Comparison of ENCODE assay signal across 13 cellular contexts in genomic region chr6:127570739-127571389, GRCh38. TPM values are rescaled to one million over a fixed set of nuclear protein-coding genes. Genes with fewer than 3 reads are reported as not detected.
DNase-seq lines count a peak whose midpoint lies in the region; ATAC-seq and TF ChIP-seq lines count a peak whose summit lies in the region.
"Had no signal": no experiment of that assay in that cellular context is flagged by ENCODE, and none has a peak within 500 bp of the region (broad histone marks: within the 10 kb centered on the region; RNA-seq: fewer than 3 reads in every experiment).

No MANE protein-coding gene starts in this region.

- no peak overlapping the region for H3K27ac ChIP-seq in effector memory CD4-positive, alpha-beta T cell (ENCODE audit: insufficient read depth, low read length, poor library complexity, severe bottlenecking)
- H3K27ac ChIP-seq: cardiac muscle cell, heart left ventricle, vagina had no signal

- H3K4me3 Mint-ChIP-seq in activated T-helper 2 cell treated with anti-CD3 and anti-CD28 coated beads, Interferon-gamma antibody, Interleukin-2, Interleukin-4, amounts not matched to agents 10 μg/mL and 5 μg/mL and 100 μg/mL, durations not matched to agents 14 hours and 24 hours and 36 hours (ENCODE audit: low read depth): no peak overlapping the region

- no peak overlapping the region for H3K4me3 ChIP-seq in fibroblast of the aortic adventitia (ENCODE audit: low read depth, low read length)
- no peak overlapping the region for H3K4me3 ChIP-seq in effector memory CD4-positive, alpha-beta T cell (ENCODE audit: insufficient read depth, low read depth, low read length, poor library complexity, severe bottlenecking)
- H3K4me3 ChIP-seq: cardiac muscle cell, heart left ventricle, vagina had no signal

- TF ChIP-seq CTCF in fibroblast of the aortic adventitia (IDR thresholded peaks at IDR 0.05; ENCODE audit: insufficient read depth, low read length): no peak

- no peaks in the 10 kb centered on the region for H3K36me3 Mint-ChIP-seq in activated T-helper 2 cell treated with anti-CD3 and anti-CD28 coated beads, Interferon-gamma antibody, Interleukin-2, Interleukin-4, amounts not matched to agents 10 μg/mL and 5 μg/mL and 100 μg/mL, durations not matched to agents 14 hours and 24 hours and 36 hours (ENCODE audit: low read depth)

- peaks cover 10% of the 10 kb centered on the region for H3K4me1 Mint-ChIP-seq in activated T-helper 2 cell treated with anti-CD3 and anti-CD28 coated beads, Interferon-gamma antibody, Interleukin-2, Interleukin-4, amounts not matched to agents 10 μg/mL and 5 μg/mL and 100 μg/mL, durations not matched to agents 14 hours and 24 hours and 36 hours (ENCODE audit: low read depth)

- H3K27ac Mint-ChIP-seq in activated T-helper 2 cell treated with anti-CD3 and anti-CD28 coated beads, Interferon-gamma antibody, Interleukin-2, Interleukin-4, amounts not matched to agents 10 μg/mL and 5 μg/mL and 100 μg/mL, durations not matched to agents 14 hours and 24 hours and 36 hours: no peak overlapping the region

- intact Hi-C loops in activated T-helper 2 cell treated with anti-CD3 and anti-CD28 coated beads, Interferon-gamma antibody, Interleukin-2, Interleukin-4, amounts not matched to agents 10 μg/mL and 5 μg/mL and 100 μg/mL, durations not matched to agents 14 hours and 24 hours and 36 hours (cut with micrococcal nuclease): no loop called here

- no peaks in the 10 kb centered on the region for H3K27me3 ChIP-seq in effector memory CD4-positive, alpha-beta T cell (replicated peaks; ENCODE audit: control insufficient read depth, insufficient read depth, low read length, poor library complexity, severe bottlenecking)
- H3K27me3 ChIP-seq: cardiac muscle cell, heart left ventricle, vagina had no signal

- ATAC-seq in GM18519 (IDR thresholded peaks at IDR 0.05; ENCODE audit: low FRiP score, unreplicated experiment): peak; percentile 89
- peak; percentile 75 for ATAC-seq in GM21515 (IDR thresholded peaks at IDR 0.05; ENCODE audit: unreplicated experiment)
- ATAC-seq in HG03196 (IDR thresholded peaks at IDR 0.05; ENCODE audit: unreplicated experiment): peak; percentile 95
- ATAC-seq: heart left ventricle had no signal

- H3K36me3 ChIP-seq in effector memory CD4-positive, alpha-beta T cell (ENCODE audit: control insufficient read depth, insufficient read depth, low read length): no peaks in the 10 kb centered on the region
- H3K36me3 ChIP-seq: cardiac muscle cell, heart left ventricle, vagina had no signal

- H3K27me3 Mint-ChIP-seq in activated T-helper 2 cell treated with anti-CD3 and anti-CD28 coated beads, Interferon-gamma antibody, Interleukin-2, Interleukin-4, amounts not matched to agents 10 μg/mL and 5 μg/mL and 100 μg/mL, durations not matched to agents 14 hours and 24 hours and 36 hours (ENCODE audit: low read depth): no peaks in the 10 kb centered on the region

- no peaks in the 10 kb centered on the region for H3K9me3 Mint-ChIP-seq in activated T-helper 2 cell treated with anti-CD3 and anti-CD28 coated beads, Interferon-gamma antibody, Interleukin-2, Interleukin-4, amounts not matched to agents 10 μg/mL and 5 μg/mL and 100 μg/mL, durations not matched to agents 14 hours and 24 hours and 36 hours

- DNase-seq in fibroblast of the aortic adventitia (ENCODE audit: low read depth) (peak; percentile 34), CD1c-positive myeloid dendritic cell (ENCODE audit: extremely low spot score) (no peak), cerebellar cortex (ENCODE audit: low spot score) (no peak)
- no peak for DNase-seq in activated T-helper 2 cell treated with anti-CD3 and anti-CD28 coated beads, Interferon-gamma antibody, Interleukin-2, Interleukin-4, amounts not matched to agents 10 μg/mL and 5 μg/mL and 100 μg/mL, durations not matched to agents 14 hours and 24 hours and 36 hours (ENCODE audit: low spot score)
- DNase-seq in effector memory CD4-positive, alpha-beta T cell: no peak
- DNase-seq: heart left ventricle, NCI-H82 had no signal

- H3K9me3 ChIP-seq in effector memory CD4-positive, alpha-beta T cell (ENCODE audit: control insufficient read depth, low read length): no peaks in the 10 kb centered on the region
- H3K9me3 ChIP-seq: heart left ventricle, vagina had no signal

- no peaks in the 10 kb centered on the region for H3K4me1 ChIP-seq in effector memory CD4-positive, alpha-beta T cell (ENCODE audit: control insufficient read depth, insufficient read depth, low read length, poor library complexity, severe bottlenecking)
- H3K4me1 ChIP-seq: heart left ventricle, vagina had no signal

RNA-seq across cellular contexts. Expression of gene C6orf58, which starts 6.1 kb away (rescaled TPM):
- not detected in 2 replicates for total RNA-seq in fibroblast of the aortic adventitia (ENCODE audit: low replicate concordance)
- not detected in 2 replicates for total RNA-seq in activated T-helper 2 cell treated with anti-CD3 and anti-CD28 coated beads, Interferon-gamma antibody, Interleukin-2, Interleukin-4, amounts not matched to agents 10 μg/mL and 5 μg/mL and 100 μg/mL, durations not matched to agents 14 hours and 24 hours and 36 hours
- total RNA-seq: cardiac muscle cell, heart left ventricle, HT-29, vagina had no signal
